11 cellular contexts compared by ENCODE assay signal in the genomic region with DNA sequence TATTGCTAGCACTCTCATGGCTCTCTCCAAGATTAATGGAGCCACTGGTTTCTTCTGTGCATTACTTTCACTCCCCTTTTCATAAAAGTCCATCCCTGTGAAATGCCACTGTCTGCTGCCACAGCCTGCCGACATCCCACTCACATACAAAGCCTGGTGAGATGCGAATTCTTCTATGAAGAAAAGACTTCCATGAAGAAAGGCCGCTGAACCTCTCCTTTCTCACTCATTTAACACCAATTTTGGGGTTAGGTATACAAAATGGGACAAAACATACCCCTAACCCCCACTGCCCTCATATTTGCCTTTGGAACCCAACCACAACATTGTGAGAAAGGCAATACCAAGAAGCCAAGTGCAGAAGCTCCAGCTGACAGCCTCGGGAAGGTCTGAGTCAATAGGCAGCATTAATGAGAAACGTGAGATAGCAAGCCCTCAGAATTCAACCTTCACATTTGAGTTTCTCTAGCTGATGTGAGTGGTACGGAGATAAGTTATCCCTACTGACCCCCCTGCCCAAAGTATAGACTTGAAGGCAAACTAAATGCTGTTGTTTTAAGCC.
DNase-seq lines count a peak whose midpoint lies in the region; ATAC-seq and TF ChIP-seq lines count a peak whose summit lies in the region.
"Had no signal": no experiment of that assay in that cellular context is flagged by ENCODE, and none has a peak within 500 bp of the region (broad histone marks: within the 10 kb centered on the region; RNA-seq: fewer than 3 reads in every experiment).

No MANE protein-coding gene starts in this region.

- intact Hi-C loops in MCF 10A (cut with micrococcal nuclease), result no loop called here

- H3K27ac ChIP-seq in SK-N-MC, result 0 out of 2 replicates have a peak overlapping the region, but pooled peaks have one; percentile 12

- H3K27me3 Mint-ChIP-seq in chondrocyte (ENCODE audit: low read depth) (no peaks in the 10 kb centered on the region), MCF 10A (ENCODE audit: insufficient read depth, unreplicated experiment) (no peaks in the 10 kb centered on the region)
- no peaks in the 10 kb centered on the region for H3K27me3 Mint-ChIP-seq in naive thymus-derived CD8-positive, alpha-beta T cell
- H3K27me3 Mint-ChIP-seq: naive thymus-derived CD4-positive, alpha-beta T cell had no signal

- DNase-seq in stimulated activated CD4-positive, alpha-beta T cell treated with anti-CD3 and anti-CD28 coated beads, Interleukin-15, amount 100 ng/mL, for 24 hours, result peak; percentile 27
- no peak for DNase-seq in stimulated activated CD4-positive, alpha-beta T cell treated with anti-CD3 and anti-CD28 coated beads, Interleukin-12 subunit alpha, Interleukin-12 subunit beta, amount 100 ng/mL, for 4 hours
- DNase-seq in SK-N-MC (ENCODE audit: low read depth, low spot score), result no peak
- no peak for DNase-seq in chondrocyte (ENCODE audit: low spot score)
- peak; percentile 34 for DNase-seq in stimulated activated naive CD8-positive, alpha-beta T cell treated with anti-CD3 and anti-CD28 coated beads, Interleukin-15, Interleukin-2, amounts not matched to agents 100 U/mL and 50 U/mL, for 24 hours
- no peak for DNase-seq in naive thymus-derived CD8-positive, alpha-beta T cell
- no peak for DNase-seq in MCF 10A (ENCODE audit: unreplicated experiment)
- DNase-seq: NCI-H2081 had no signal

- peaks cover 28% of the 10 kb centered on the region for H3K36me3 ChIP-seq in SK-N-MC (ENCODE audit: insufficient read depth, low read length)

- H3K4me3 ChIP-seq in SK-N-MC, result no peak overlapping the region

- no peak overlapping the region for H3K4me3 Mint-ChIP-seq in chondrocyte (ENCODE audit: unreplicated experiment)
- H3K4me3 Mint-ChIP-seq in naive thymus-derived CD8-positive, alpha-beta T cell, result peak overlapping the region in 1 of 10 donors; percentile 16
- H3K4me3 Mint-ChIP-seq in MCF 10A (ENCODE audit: unreplicated experiment), result no peak overlapping the region

- ATAC-seq in stimulated activated naive CD8-positive, alpha-beta T cell treated with anti-CD3 and anti-CD28 coated beads, Interleukin-15, Interleukin-2, amounts not matched to agents 100 U/mL and 50 U/mL, for 24 hours, result peak; percentile 37
- no peak for ATAC-seq in naive thymus-derived CD8-positive, alpha-beta T cell
- ATAC-seq in GM18520 (IDR thresholded peaks at IDR 0.05; ENCODE audit: unreplicated experiment), result no peak
- ATAC-seq: esophagus mucosa had no signal

- CTCF ChIA-PET in MCF 10A (lab: Yijun Ruan, JAX), result no interaction called here

- POLR2A ChIA-PET in naive thymus-derived CD8-positive, alpha-beta T cell (lab: Charles Lee), result no interaction called here
- POLR2A ChIA-PET in MCF 10A (lab: Yijun Ruan, JAX), result interaction anchor here (1.0 kb wide), 1 partner anchor 9 kb away, joined by 3 read pairs; no protein-coding TSS in a partner anchor

- no peak overlapping the region for H3K9ac ChIP-seq in SK-N-MC (ENCODE audit: insufficient read length)

- H3K4me1 Mint-ChIP-seq in chondrocyte (ENCODE audit: low read depth) (peaks cover 47% of the 10 kb centered on the region), MCF 10A (ENCODE audit: insufficient read depth, unreplicated experiment) (peaks cover 36% of the 10 kb centered on the region)
- peaks cover 4 to 43% (median 20%) of the 10 kb centered on the region in 4 donors for H3K4me1 Mint-ChIP-seq in naive thymus-derived CD8-positive, alpha-beta T cell

- H3K36me3 Mint-ChIP-seq in chondrocyte (ENCODE audit: low read depth) (peaks cover 9% of the 10 kb centered on the region), MCF 10A (ENCODE audit: insufficient read depth, unreplicated experiment) (peaks cover 4% of the 10 kb centered on the region)
- peaks cover 17 to 36% (median 24%) of the 10 kb centered on the region in 3 donors for H3K36me3 Mint-ChIP-seq in naive thymus-derived CD8-positive, alpha-beta T cell

- no peaks in the 10 kb centered on the region for H3K9me3 ChIP-seq in SK-N-MC (ENCODE audit: low read depth, low read length)

- no TSS peak for BruUV-seq in MCF 10A (replicated peaks; lab: Mats Ljungman, UMichigan)

- H3K27ac Mint-ChIP-seq in chondrocyte (ENCODE audit: unreplicated experiment) (peak overlapping the region; percentile 87), MCF 10A (ENCODE audit: low read depth, unreplicated experiment) (no peak overlapping the region)
- H3K27ac Mint-ChIP-seq in naive thymus-derived CD8-positive, alpha-beta T cell, result peak overlapping the region in 5 of 10 donors; percentile 6 to 68 (median 39)

- H3K9me3 Mint-ChIP-seq in chondrocyte (ENCODE audit: low read depth) (peaks cover 3% of the 10 kb centered on the region), MCF 10A (ENCODE audit: unreplicated experiment) (no peaks in the 10 kb centered on the region)
- no peaks in the 10 kb centered on the region for H3K9me3 Mint-ChIP-seq in naive thymus-derived CD8-positive, alpha-beta T cell

- TF ChIP-seq CTCF in chondrocyte (IDR thresholded peaks at IDR 0.05), result no peak
- TF ChIP-seq CTCF in MCF 10A (IDR thresholded peaks at IDR 0.05; ENCODE audit: unreplicated experiment), result no peak

Comparison
In these comparisons a context has a peak if more than half of its experiments do, and no peak if none do; other contexts are left out.
1. DNase-seq: peak in stimulated activated CD4-positive, alpha-beta T cell treated with anti-CD3 and anti-CD28 coated beads, Interleukin-15, amount 100 ng/mL, for 24 hours (single experiment) and stimulated activated naive CD8-positive, alpha-beta T cell treated with anti-CD3 and anti-CD28 coated beads, Interleukin-15, Interleukin-2, amounts not matched to agents 100 U/mL and 50 U/mL, for 24 hours (single experiment); none in stimulated activated CD4-positive, alpha-beta T cell treated with anti-CD3 and anti-CD28 coated beads, Interleukin-12 subunit alpha, Interleukin-12 subunit beta, amount 100 ng/mL, for 4 hours (single experiment), SK-N-MC (single experiment), chondrocyte (single experiment), naive thymus-derived CD8-positive, alpha-beta T cell (0 of 10) and MCF 10A (single experiment).